Comparison of ENCODE assay signal across 8 cellular contexts in the genomic region with DNA sequence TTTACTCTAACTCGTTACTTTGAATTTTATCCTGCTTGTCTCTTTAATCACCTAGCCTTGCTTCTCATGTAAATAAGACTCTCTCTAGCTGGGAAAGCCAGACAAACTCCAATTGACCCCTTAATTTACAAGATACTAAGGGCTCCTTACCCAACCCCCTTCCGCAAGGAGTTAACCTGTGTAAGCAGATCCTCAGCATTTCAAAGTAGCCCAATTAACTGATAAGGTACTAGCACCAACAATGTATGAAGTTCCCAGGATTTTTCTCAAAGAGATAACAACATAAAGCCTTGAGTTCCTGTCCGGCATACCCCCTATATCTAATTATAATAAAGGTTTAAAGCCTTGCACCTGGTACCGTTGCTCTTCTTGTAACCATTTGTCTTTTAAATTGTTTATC. TPM values are rescaled to one million over a fixed set of nuclear protein-coding genes. Genes with fewer than 3 reads are reported as not detected.
DNase-seq lines count a peak whose midpoint lies in the region; ATAC-seq and TF ChIP-seq lines count a peak whose summit lies in the region.
"Not testable (repeated sequence)": the region's sequence is repeated elsewhere in the genome, so short reads cannot be mapped to it uniquely, and the experiment has no call there.

No MANE protein-coding gene starts in this region.

- H3K4me3 Mint-ChIP-seq in IgD-negative memory B cell (peak overlapping the region; percentile 12 to 80 (median 70)), WTC11 (peak overlapping the region; percentile 54)
- not testable (repeated sequence) for H3K4me3 Mint-ChIP-seq in dendritic cell treated with granulocyte-macrophage colony-stimulating factor and Interleukin-4, amounts not matched to agents 40 ng/mL and 50 ng/mL, for 4 days; mesothelial cell of epicardium; progenitor cell of endocrine pancreas (ENCODE audit: low read depth)

- intact Hi-C loops in dendritic cell treated with granulocyte-macrophage colony-stimulating factor and Interleukin-4, amounts not matched to agents 40 ng/mL and 50 ng/mL, for 4 days (cut with micrococcal nuclease) = not testable (repeated sequence)

- not testable (repeated sequence) for H4K20me1 ChIP-seq in DOHH2 (ENCODE audit: control insufficient read depth, insufficient read depth, low read depth, low read length)

- CTCF ChIA-PET in HEK293 (lab: Yijun Ruan, JAX) = not testable (repeated sequence)
- CTCF ChIA-PET in WTC11 (lab: Charles Lee) = interaction anchor here (1.8 kb wide), 1 partner anchor 119 kb away, joined by 6 read pairs; no protein-coding TSS in a partner anchor

- not testable (repeated sequence) for ATAC-seq in WTC11

- H3K9me2 ChIP-seq in DOHH2 (replicated peaks; ENCODE audit: control insufficient read depth, low read length) = not testable (repeated sequence)

- not testable (repeated sequence) for H3K36me3 Mint-ChIP-seq in IgD-negative memory B cell; WTC11; dendritic cell treated with granulocyte-macrophage colony-stimulating factor and Interleukin-4, amounts not matched to agents 40 ng/mL and 50 ng/mL, for 4 days (ENCODE audit: low read depth); mesothelial cell of epicardium; progenitor cell of endocrine pancreas (ENCODE audit: insufficient read depth)

- H3K4me3 ChIP-seq in DOHH2 (ENCODE audit: low read length) (peak overlapping the region; percentile 83), iPS-15b (ENCODE audit: low read depth, low read length) (peak overlapping the region; percentile 37)
- H3K4me3 ChIP-seq in HEK293 (ENCODE audit: low read depth, low read length) = not testable (repeated sequence)

- H3K79me2 ChIP-seq in DOHH2 (ENCODE audit: control insufficient read depth, low read length) = not testable (repeated sequence)

- H3F3A ChIP-seq in DOHH2 (ENCODE audit: control insufficient read depth, insufficient read depth) = peaks cover 24% of the 10 kb centered on the region

- peaks cover 56% of the 10 kb centered on the region for H3K4me1 ChIP-seq in DOHH2 (ENCODE audit: control insufficient read depth, low read length)
- H3K4me1 ChIP-seq in HEK293 (ENCODE audit: control insufficient read depth, insufficient read depth, low read length); iPS-15b (ENCODE audit: control insufficient read depth, insufficient read depth, low read length): not testable (repeated sequence)

- peak overlapping the region; percentile 84 for H3K4me2 ChIP-seq in DOHH2 (ENCODE audit: low read length)

- not testable (repeated sequence) for TF ChIP-seq CTCF in DOHH2 (IDR thresholded peaks at IDR 0.05; ENCODE audit: low read depth, low read length, poor library complexity, severe bottlenecking); HEK293 (tag by site-specific recombination; IDR thresholded peaks at IDR 0.05); WTC11 (IDR thresholded peaks at IDR 0.05); mesothelial cell of epicardium (IDR thresholded peaks at IDR 0.05; ENCODE audit: unreplicated experiment); progenitor cell of endocrine pancreas (IDR thresholded peaks at IDR 0.05; ENCODE audit: unreplicated experiment)

- H3K36me3 ChIP-seq in DOHH2 (ENCODE audit: control insufficient read depth, low read length); HEK293 (ENCODE audit: control insufficient read depth in 2 of 2, insufficient read depth in 1 of 2, low read length in 2 of 2); iPS-15b (ENCODE audit: control insufficient read depth, insufficient read depth, low read length): not testable (repeated sequence)

- H3K27ac ChIP-seq in DOHH2 (ENCODE audit: low read depth, low read length) = peak overlapping the region; percentile 81
- not testable (repeated sequence) for H3K27ac ChIP-seq in HEK293 (ENCODE audit: extremely low read depth, low read depth, low read length)

- peaks cover 12 to 29% (median 20%) of the 10 kb centered on the region in 3 donors for H3K4me1 Mint-ChIP-seq in IgD-negative memory B cell
- not testable (repeated sequence) for H3K4me1 Mint-ChIP-seq in WTC11; progenitor cell of endocrine pancreas (ENCODE audit: low read depth)
- peaks cover 58% of the 10 kb centered on the region for H3K4me1 Mint-ChIP-seq in dendritic cell treated with granulocyte-macrophage colony-stimulating factor and Interleukin-4, amounts not matched to agents 40 ng/mL and 50 ng/mL, for 4 days (ENCODE audit: low read depth)
- H3K4me1 Mint-ChIP-seq in mesothelial cell of epicardium = peaks cover 12% of the 10 kb centered on the region

- POLR2A ChIA-PET in HEK293 (lab: Yijun Ruan, JAX); WTC11 (lab: Charles Lee): not testable (repeated sequence)

- not testable (repeated sequence) for H3K9me3 ChIP-seq in DOHH2 (ENCODE audit: control insufficient read depth, insufficient read depth, low read length); HEK293 (ENCODE audit: control insufficient read depth, insufficient read depth, low read depth, low read length); iPS-15b (ENCODE audit: control insufficient read depth, insufficient read depth, low read length)

- H3K27me3 ChIP-seq in DOHH2 (ENCODE audit: control insufficient read depth, low read length) = not testable (repeated sequence)
- peaks cover 19% of the 10 kb centered on the region for H3K27me3 ChIP-seq in iPS-15b (ENCODE audit: control insufficient read depth, insufficient read depth, low read length)

- H3K9ac ChIP-seq in iPS-15b (ENCODE audit: low read depth, low read length) = not testable (repeated sequence)

- H3K27ac Mint-ChIP-seq in IgD-negative memory B cell = peak overlapping the region in 2 of 3 donors; percentile 31 to 83
- not testable (repeated sequence) for H3K27ac Mint-ChIP-seq in WTC11
- H3K27ac Mint-ChIP-seq in dendritic cell treated with granulocyte-macrophage colony-stimulating factor and Interleukin-4, amounts not matched to agents 40 ng/mL and 50 ng/mL, for 4 days = peak overlapping the region; percentile 95
- peak overlapping the region; percentile 76 for H3K27ac Mint-ChIP-seq in mesothelial cell of epicardium
- peak overlapping the region; percentile 33 for H3K27ac Mint-ChIP-seq in progenitor cell of endocrine pancreas

- not testable (repeated sequence) for DNase-seq in WTC11 (ENCODE audit: low spot score); mesothelial cell of epicardium (ENCODE audit: low spot score in 2 of 2, unreplicated experiment in 2 of 2); progenitor cell of endocrine pancreas (ENCODE audit: low spot score, unreplicated experiment)

- not testable (repeated sequence) for H3K9me3 Mint-ChIP-seq in IgD-negative memory B cell; WTC11; dendritic cell treated with granulocyte-macrophage colony-stimulating factor and Interleukin-4, amounts not matched to agents 40 ng/mL and 50 ng/mL, for 4 days; mesothelial cell of epicardium; progenitor cell of endocrine pancreas (ENCODE audit: low read depth)

- H3K27me3 Mint-ChIP-seq in IgD-negative memory B cell; dendritic cell treated with granulocyte-macrophage colony-stimulating factor and Interleukin-4, amounts not matched to agents 40 ng/mL and 50 ng/mL, for 4 days; mesothelial cell of epicardium (ENCODE audit: low read depth); progenitor cell of endocrine pancreas: not testable (repeated sequence)
- H3K27me3 Mint-ChIP-seq in WTC11 (ENCODE audit: low read depth) = peaks cover 93% of the 10 kb centered on the region

TF ChIP-seq in HEK293, 187 proteins besides CTCF, POLR2A, EP300 and RAD21:
- TF ChIP-seq GLIS1 (tag by site-specific recombination; IDR thresholded peaks at IDR 0.05) = 0 out of 2 replicates have a peak, but pooled peaks have one; percentile 0

RNA-seq across cellular contexts. Expression of a gene that starts 25.2 kb away (rescaled TPM):
- 172 TPM for polyA plus RNA-seq in IgD-negative memory B cell
- total RNA-seq in WTC11 (2021) = 153 to 163 TPM (median 160 TPM) in 3 replicates
- 146 to 149 TPM (median 148 TPM) in 3 replicates for total RNA-seq in mesothelial cell of epicardium
- 166 and 170 TPM in 2 replicates for total RNA-seq in progenitor cell of endocrine pancreas

RNA-seq across cellular contexts. Expression of a gene that starts 50.2 kb away (rescaled TPM):
- 162 TPM for polyA plus RNA-seq in IgD-negative memory B cell
- total RNA-seq in WTC11 (2021) (166 to 184 TPM (median 184 TPM) in 3 replicates), mesothelial cell of epicardium (133 to 136 TPM (median 135 TPM) in 3 replicates), progenitor cell of endocrine pancreas (130 and 141 TPM in 2 replicates)
